In the genomic region with DNA sequence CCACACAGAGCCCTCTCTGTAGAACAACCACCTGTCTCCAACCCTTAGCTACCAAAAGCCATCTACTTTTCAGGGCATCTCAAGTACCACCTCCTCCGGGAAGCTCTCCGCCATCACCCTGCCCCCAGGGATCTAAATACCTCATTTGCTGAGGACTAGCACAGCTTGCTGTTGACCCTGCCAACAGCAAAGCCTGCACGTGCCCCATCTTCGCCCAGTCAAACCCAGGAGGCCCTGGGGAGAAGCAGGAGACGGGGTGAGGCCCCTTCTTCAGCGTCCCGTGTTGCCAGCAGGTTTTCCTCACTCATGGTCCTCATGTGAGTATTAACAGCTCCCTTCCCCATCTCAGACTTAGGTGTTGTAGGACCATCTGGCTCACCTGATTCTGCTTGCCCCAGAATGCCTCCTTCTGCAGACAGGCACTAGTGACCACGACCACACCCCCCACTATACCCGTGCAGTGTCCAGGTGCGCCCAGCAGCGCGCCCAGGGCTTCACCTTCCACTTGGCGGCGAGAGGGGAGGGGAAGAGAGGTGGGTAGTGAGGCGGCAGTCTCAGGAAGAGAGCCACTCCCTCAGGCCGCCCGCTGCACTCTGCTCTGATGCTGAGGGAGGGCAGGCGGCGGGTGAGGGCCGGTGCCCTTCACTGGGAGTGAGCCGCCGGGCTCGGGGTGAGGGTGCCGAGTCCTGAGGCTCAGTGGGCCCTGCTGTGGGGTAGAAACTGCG, we compare ENCODE assay signal across 15 cellular contexts. TPM values are rescaled to one million over a fixed set of nuclear protein-coding genes. Genes with fewer than 3 reads are reported as not detected.
DNase-seq lines count a peak whose midpoint lies in the region; ATAC-seq and TF ChIP-seq lines count a peak whose summit lies in the region.
"Had no signal": no experiment of that assay in that cellular context is flagged by ENCODE, and none has a peak within 500 bp of the region (broad histone marks: within the 10 kb centered on the region; RNA-seq: fewer than 3 reads in every experiment).

No MANE protein-coding gene starts in this region.

- TF ChIP-seq CTCF in VCaP (conservative IDR thresholded peaks at IDR 0.05) = no peak
- no peak for TF ChIP-seq CTCF in lower lobe of right lung (IDR thresholded peaks at IDR 0.05)
- no peak for TF ChIP-seq CTCF in upper lobe of right lung (IDR thresholded peaks at IDR 0.05)
- TF ChIP-seq CTCF in ascending aorta (IDR thresholded peaks at IDR 0.05) = no peak

- H3K9me3 ChIP-seq in lower lobe of right lung (no peaks in the 10 kb centered on the region), upper lobe of right lung (no peaks in the 10 kb centered on the region), ascending aorta (no peaks in the 10 kb centered on the region)

- H3K4me3 ChIP-seq in lower lobe of right lung (no peak overlapping the region), upper lobe of right lung (no peak overlapping the region), ascending aorta (no peak overlapping the region)

- peaks cover 31% of the 10 kb centered on the region for H3K4me1 ChIP-seq in lower lobe of right lung
- H3K4me1 ChIP-seq in upper lobe of right lung = peaks cover 26% of the 10 kb centered on the region
- H3K4me1 ChIP-seq in ascending aorta = peaks cover 0 to 12% of the 10 kb centered on the region in 2 donors

- H3K27ac ChIP-seq in VCaP = peak overlapping the region; percentile 87
- H3K27ac ChIP-seq in lower lobe of right lung = no peak overlapping the region
- no peak overlapping the region for H3K27ac ChIP-seq in upper lobe of right lung
- no peak overlapping the region for H3K27ac ChIP-seq in ascending aorta
- H3K27ac ChIP-seq: brain microvascular endothelial cell had no signal

- H3K36me3 ChIP-seq in lower lobe of right lung (no peaks in the 10 kb centered on the region), upper lobe of right lung (no peaks in the 10 kb centered on the region), ascending aorta (no peaks in the 10 kb centered on the region)
- H3K36me3 ChIP-seq: brain microvascular endothelial cell had no signal

- DNase-seq in left ventricle myocardium superior (peak; percentile 19), cardiac septum (ENCODE audit: low spot score) (no peak), lower lobe of right lung (peak; percentile 29), upper lobe of right lung (peak; percentile 51), DMS153 (lab: John Stamatoyannopoulos, UW) (no peak), ascending aorta (ENCODE audit: low spot score in 2 of 2) (no peak)
- DNase-seq: activated CD4-positive, alpha-beta T cell treated with anti-CD3 and anti-CD28 coated beads, Interleukin-2, amount 50 U/mL, for 4 hours; activated T-cell treated with anti-CD3 and anti-CD28 coated beads for 4 hours; brain microvascular endothelial cell; dermis blood vessel endothelial cell; immature natural killer cell; NCI-H1930; stimulated activated CD4-positive, alpha-beta T cell treated with anti-CD3 and anti-CD28 coated beads, Interleukin-2, amount 100 ng/mL, for 24 hours had no signal

- ATAC-seq in left ventricle myocardium superior (no peak), lower lobe of right lung (no peak), upper lobe of right lung (no peak), GM18519 (IDR thresholded peaks at IDR 0.05; ENCODE audit: low FRiP score, unreplicated experiment) (no peak)

- H3K27me3 ChIP-seq in lower lobe of right lung (ENCODE audit: low read depth) (no peaks in the 10 kb centered on the region), upper lobe of right lung (no peaks in the 10 kb centered on the region), ascending aorta (no peaks in the 10 kb centered on the region)
- H3K27me3 ChIP-seq: brain microvascular endothelial cell had no signal

- intact Hi-C loops in left ventricle myocardium superior (cut with micrococcal nuclease) = no loop called here
- intact Hi-C loops in cardiac septum (cut with DNase I) = loop anchor here (5.0 kb wide), 1 partner anchor 54 kb away; no protein-coding TSS in a partner anchor
- intact Hi-C loops in lower lobe of right lung (cut with DNase I) = no loop called here
- intact Hi-C loops in upper lobe of right lung (cut with DNase I) = no loop called here
- intact Hi-C loops in ascending aorta (cut with DNase I) = no loop called here

RNA-seq across cellular contexts. Expression of gene VAV2, which starts 11.1 kb away (rescaled TPM):
- total RNA-seq in left ventricle myocardium superior (6.1 TPM), cardiac septum (8.1 TPM), lower lobe of right lung (26.9 TPM), upper lobe of right lung (34.6 TPM), ascending aorta (12.7 TPM)

RNA-seq across cellular contexts. Expression of gene BRD3OS, which starts 44.3 kb away (rescaled TPM):
- total RNA-seq in left ventricle myocardium superior (4.7 TPM), cardiac septum (9.0 TPM), lower lobe of right lung (15.6 TPM), upper lobe of right lung (10.7 TPM), ascending aorta (15.9 TPM)

Comparison
In these comparisons a context has a peak if more than half of its experiments do, and no peak if none do; other contexts are left out.
1. DNase-seq: peak in left ventricle myocardium superior (single experiment), lower lobe of right lung (single experiment) and upper lobe of right lung (single experiment); none in cardiac septum (single experiment), DMS153 (single experiment) and ascending aorta (0 of 2).